Comparison of ENCODE assay signal across 7 cellular contexts in the genomic region with DNA sequence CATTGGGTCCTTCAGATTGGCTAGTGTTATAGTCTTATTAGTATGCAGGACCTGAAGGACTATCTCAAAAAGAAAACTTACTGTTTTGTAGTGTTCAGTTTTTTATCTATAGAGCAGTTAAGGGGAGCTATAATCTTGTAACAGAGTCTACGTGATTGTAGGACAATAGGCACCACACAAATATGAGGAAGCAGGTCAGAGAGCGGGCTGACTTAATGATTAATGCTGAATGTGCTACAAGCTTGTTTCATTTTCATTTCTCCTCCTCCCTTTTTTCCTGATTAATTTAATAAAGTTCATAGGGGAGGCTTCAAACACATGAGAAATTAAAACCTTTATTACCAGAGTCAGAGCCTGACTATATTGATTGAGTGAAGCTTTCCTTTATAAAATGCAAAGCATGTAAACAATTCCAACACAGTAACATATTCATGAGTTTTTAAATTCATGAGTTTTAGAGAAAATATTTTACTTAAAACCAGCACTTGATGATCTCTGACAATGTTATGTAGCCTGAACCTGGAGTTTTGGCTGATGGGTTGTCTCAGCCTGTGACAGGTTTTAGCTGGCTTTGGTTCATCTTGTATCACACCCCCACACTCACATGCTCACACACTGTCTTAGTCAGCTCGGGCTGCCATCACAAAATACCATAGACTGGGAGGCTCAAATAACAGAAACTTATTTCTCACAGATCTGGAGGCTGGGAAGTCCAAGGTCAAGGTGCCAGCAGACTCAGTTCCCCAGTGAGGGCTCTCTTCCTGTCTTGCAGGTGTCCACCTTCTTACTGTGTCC. TPM values are rescaled to one million over a fixed set of nuclear protein-coding genes. Genes with fewer than 3 reads are reported as not detected.
DNase-seq lines count a peak whose midpoint lies in the region; ATAC-seq and TF ChIP-seq lines count a peak whose summit lies in the region.
"Not testable (repeated sequence)": the region's sequence is repeated elsewhere in the genome, so short reads cannot be mapped to it uniquely, and the experiment has no call there.

No MANE protein-coding gene starts in this region.

- H3K27ac Mint-ChIP-seq in stimulated activated effector memory CD8-positive, alpha-beta T cell treated with anti-CD3 and anti-CD28 coated beads, Interleukin-12 subunit alpha, Interleukin-12 subunit beta, amount 100 ng/mL, for 72 hours, result not testable (repeated sequence)

- not testable (repeated sequence) for TF ChIP-seq CTCF in body of pancreas (IDR thresholded peaks at IDR 0.05); epithelial cell of esophagus (IDR thresholded peaks at IDR 0.05; ENCODE audit: insufficient read depth, low read depth, low read length, missing control alignments); omental fat pad (IDR thresholded peaks at IDR 0.05)

- peak overlapping the region in 3 of 4 donors; percentile 17 to 40 (median 34) for H3K27ac ChIP-seq in body of pancreas

- not testable (repeated sequence) for H3K4me1 ChIP-seq in body of pancreas

- TF ChIP-seq POLR2A in body of pancreas (IDR thresholded peaks at IDR 0.05), result not testable (repeated sequence)

- H3K9me3 ChIP-seq in body of pancreas, result not testable (repeated sequence)

- H3K36me3 ChIP-seq in body of pancreas (replicated peaks in 1 of 2; ENCODE audit: insufficient read depth in 1 of 2, low read depth in 2 of 2), result not testable (repeated sequence)

- not testable (repeated sequence) for H3K27me3 ChIP-seq in body of pancreas

- ATAC-seq in body of pancreas (peak; percentile 77), omental fat pad (ENCODE audit: low FRiP score) (peak; percentile 73)
- ATAC-seq in stimulated activated effector memory CD8-positive, alpha-beta T cell treated with anti-CD3 and anti-CD28 coated beads, Interleukin-12 subunit alpha, Interleukin-12 subunit beta, amount 100 ng/mL, for 72 hours, result peak; percentile 54

- not testable (repeated sequence) for H3K4me1 Mint-ChIP-seq in stimulated activated effector memory CD8-positive, alpha-beta T cell treated with anti-CD3 and anti-CD28 coated beads, Interleukin-12 subunit alpha, Interleukin-12 subunit beta, amount 100 ng/mL, for 72 hours

- H3K4me3 Mint-ChIP-seq in stimulated activated effector memory CD8-positive, alpha-beta T cell treated with anti-CD3 and anti-CD28 coated beads, Interleukin-12 subunit alpha, Interleukin-12 subunit beta, amount 100 ng/mL, for 72 hours, result not testable (repeated sequence)

- not testable (repeated sequence) for H3K9me3 Mint-ChIP-seq in stimulated activated effector memory CD8-positive, alpha-beta T cell treated with anti-CD3 and anti-CD28 coated beads, Interleukin-12 subunit alpha, Interleukin-12 subunit beta, amount 100 ng/mL, for 72 hours

- intact Hi-C loops in body of pancreas (cut with DNase I), result not testable (repeated sequence)

- WGBS in body of pancreas, 2 donors, result 47 to 50% methylated on average over 3 of the region's 3 CpGs

- peak; percentile 18 for DNase-seq in EL
- DNase-seq in M059J (ENCODE audit: low read depth), result peak; percentile 15
- DNase-seq in body of pancreas, result peak in 2 of 4 donors; percentile 30 to 45
- DNase-seq in epithelial cell of esophagus (ENCODE audit: low read depth), result peak; percentile 50
- peak; percentile 54 for DNase-seq in iris pigment epithelial cell (ENCODE audit: low read depth)
- not testable (repeated sequence) for DNase-seq in omental fat pad (ENCODE audit: low spot score); stimulated activated effector memory CD8-positive, alpha-beta T cell treated with anti-CD3 and anti-CD28 coated beads, Interleukin-12 subunit alpha, Interleukin-12 subunit beta, amount 100 ng/mL, for 72 hours (ENCODE audit: low spot score in 2 of 2)

- not testable (repeated sequence) for H3K4me3 ChIP-seq in body of pancreas; epithelial cell of esophagus (ENCODE audit: low read length)

- H3K36me3 Mint-ChIP-seq in stimulated activated effector memory CD8-positive, alpha-beta T cell treated with anti-CD3 and anti-CD28 coated beads, Interleukin-12 subunit alpha, Interleukin-12 subunit beta, amount 100 ng/mL, for 72 hours, result not testable (repeated sequence)

RNA-seq across cellular contexts. Expression of gene GRK3, which starts 38.5 kb away (rescaled TPM):
- 2.4 and 4.6 TPM in 2 replicates for total RNA-seq in M059J (2014; rRNA removed; shearing (Covaris generic))
- total RNA-seq in body of pancreas (10 to 100 TPM; 10.4 to 10.9 TPM), omental fat pad (10 to 100 TPM; 17.2 to 45.1 (median 27.1) TPM)
